Comparison of ENCODE assay signal across 8 cellular contexts in genomic region chr10:122879339-122880273, GRCh38. TPM values are rescaled to one million over a fixed set of nuclear protein-coding genes. Genes with fewer than 3 reads are reported as not detected.
A peak's percentile ranks its signal among the peaks of the same experiment; 100 is the strongest.
DNase-seq lines count a peak whose midpoint lies in the region; ATAC-seq and TF ChIP-seq lines count a peak whose summit lies in the region.

A gene with protein sequence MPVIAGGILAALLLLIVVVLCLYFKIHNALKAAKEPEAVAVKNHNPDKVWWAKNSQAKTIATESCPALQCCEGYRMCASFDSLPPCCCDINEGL (minus strand): TSS chr10:122879581. CDS start chr10:122850515, 29,066 bp downstream.

- DNase-seq in AG10803 (ENCODE audit: low read depth) (peak; percentile 97), NCI-H526 treated with DMSO at 0.1 percent for 48 hours (lab: John Stamatoyannopoulos, UW) (peak; percentile 84), lower lobe of right lung (peak; percentile 93)
- DNase-seq in activated CD4-positive, alpha-beta T cell treated with anti-CD3 and anti-CD28 coated beads, Interleukin-2, amount 50 U/mL, for 48 hours, result peak; percentile 91 to 95
- peak; percentile 93 for DNase-seq in effector CD4-positive, alpha-beta T cell
- DNase-seq in stimulated activated CD8-positive, alpha-beta memory T cell treated with anti-CD3 and anti-CD28 coated beads, Interleukin-12 subunit alpha, Interleukin-12 subunit beta, amount 100 ng/mL, for 4 hours (ENCODE audit: low read depth), result peak; percentile 88

- peak; percentile 69 for ATAC-seq in GM19043 (IDR thresholded peaks at IDR 0.05; ENCODE audit: low read depth, unreplicated experiment)
- peak; percentile 78 for ATAC-seq in HG03378 (IDR thresholded peaks at IDR 0.05; ENCODE audit: unreplicated experiment)
- peak; percentile 98 to 99 for ATAC-seq in lower lobe of right lung

- H3K4me3 ChIP-seq in AG10803 (ENCODE audit: low read length), result peak within 1 kb of the TSS; percentile 92
- peak within 1 kb of the TSS; percentile 65 for H3K4me3 ChIP-seq in lower lobe of right lung

- H3K36me3 ChIP-seq in lower lobe of right lung, result no peaks in the 10 kb centered on the region

- peak within 1 kb of the TSS; percentile 56 for H3K27ac ChIP-seq in lower lobe of right lung

- no peaks in the 10 kb centered on the region for H3K9me3 ChIP-seq in lower lobe of right lung

- H3K4me1 ChIP-seq in lower lobe of right lung, result peaks cover 5% of the 10 kb centered on the region

- intact Hi-C loops in lower lobe of right lung (cut with DNase I), result no loop called here

- H3K27me3 ChIP-seq in lower lobe of right lung (ENCODE audit: low read depth), result no peaks in the 10 kb centered on the region

- no peak for TF ChIP-seq CTCF in AG10803 (conservative IDR thresholded peaks at IDR 0.05; ENCODE audit: low read length)
- TF ChIP-seq CTCF in lower lobe of right lung (IDR thresholded peaks at IDR 0.05), result no peak

RNA-seq across cellular contexts. Expression of the gene that starts here (rescaled TPM):
- total RNA-seq in lower lobe of right lung, result 3.8 TPM

Comparison
In these comparisons a context has a peak if more than half of its experiments do, and no peak if none do; other contexts are left out.
1. Peak in every context shown above with its lines: DNase-seq, ATAC-seq, H3K4me3 ChIP-seq and H3K27ac ChIP-seq.